In the genomic region with DNA sequence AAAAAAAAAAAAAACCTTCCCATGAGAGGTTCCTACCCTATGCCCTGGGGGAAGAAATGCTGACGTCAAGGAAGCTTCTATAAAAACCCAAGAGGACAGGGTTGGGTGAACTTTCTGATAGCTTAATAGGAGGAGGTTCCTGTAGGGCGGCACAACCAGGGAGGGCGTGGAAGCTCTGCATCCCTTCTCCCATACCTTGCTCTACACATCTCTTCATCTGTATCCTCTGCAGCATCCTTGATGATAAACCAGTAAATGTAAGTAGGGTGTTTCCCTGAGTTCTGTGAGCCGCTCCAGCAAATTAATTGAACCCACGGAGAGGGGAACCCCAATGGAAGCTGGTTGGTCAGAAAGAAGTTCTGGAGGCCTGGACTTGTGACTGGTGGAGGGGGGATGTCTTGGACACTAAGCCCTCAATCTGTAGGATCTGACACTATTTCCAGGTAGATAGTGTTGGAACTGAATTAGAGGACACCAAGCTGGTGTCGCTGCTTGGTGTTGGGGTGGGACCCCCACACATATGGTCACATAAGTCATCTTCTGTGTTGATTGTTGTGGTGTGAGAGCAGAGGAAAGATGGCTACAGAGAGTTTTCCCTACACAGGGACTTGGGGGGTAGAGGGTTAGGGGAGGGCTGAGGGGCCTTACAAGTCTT, we compare ENCODE assay signal across 10 cellular contexts.
A peak's percentile ranks its signal among the peaks of the same experiment; 100 is the strongest.
DNase-seq lines count a peak whose midpoint lies in the region; ATAC-seq, FAIRE-seq and TF ChIP-seq lines count a peak whose summit lies in the region.
"Had no signal": no experiment of that assay in that cellular context is flagged by ENCODE, and none has a peak within 500 bp of the region (broad histone marks: within the 10 kb centered on the region; RNA-seq: fewer than 3 reads in every experiment).

No MANE protein-coding gene starts in this region.

- no peak overlapping the region for H3K4me3 ChIP-seq in K562
- H3K4me3 ChIP-seq: SJSA1 had no signal

- ATAC-seq in HG03097 (IDR thresholded peaks at IDR 0.05; ENCODE audit: low FRiP score, unreplicated experiment) (peak; percentile 37), K562 (peak; percentile 17)

- H3K79me2 ChIP-seq in K562 (ENCODE audit: control insufficient read depth, insufficient read depth, low read length), result peaks cover 45% of the 10 kb centered on the region

- WGBS in K562 (ENCODE audit: insufficient coverage, low coverage, missing lambda C conversion rate), result 43% methylated on average over 6 of the region's 6 CpGs

- no peak for TF ChIP-seq EP300 in K562 (IDR thresholded peaks at IDR 0.05; ENCODE audit: low read length)

- no peak for TF ChIP-seq RAD21 in K562 (CRISPR knock-in tag; conservative IDR thresholded peaks at IDR 0.05 in 1 of 2, IDR thresholded peaks at IDR 0.05 in 1 of 2)

- no peaks in the 10 kb centered on the region for H3K27me3 ChIP-seq in K562 (ENCODE audit: control insufficient read depth in 2 of 2, insufficient read depth in 2 of 2, low read length in 2 of 2)
- H3K27me3 ChIP-seq: SJSA1 had no signal

- H2AFZ ChIP-seq in K562 (ENCODE audit: low read depth, low read length), result no peak overlapping the region

- TF ChIP-seq POLR2A in GM18951 (IDR thresholded peaks at IDR 0.05; ENCODE audit: extremely low read depth, insufficient read depth, insufficient read length) (peak; percentile 41), K562 (conservative IDR thresholded peaks at IDR 0.05) (no peak)

- H3K9me1 ChIP-seq in K562 (ENCODE audit: control insufficient read depth, insufficient read depth, low read length), result no peaks in the 10 kb centered on the region

- in situ Hi-C loops in GM18951 (cut with MboI; ENCODE audit: low sequenced_read_pairs, unreplicated experiment) (no loop called here), K562 (cut with MboI) (no loop called here)

- intact Hi-C loops in K562 (cut with micrococcal nuclease), result loop anchor here (2.0 to 5.0 kb wide), 2 partner anchors 70 to 91 kb away; partner anchors contain the start of gene ST6GAL1

- H3K27ac ChIP-seq in K562 (ENCODE audit: extremely low read depth, low read depth, low read length), result peak overlapping the region; percentile 85
- H3K27ac ChIP-seq: SJSA1 had no signal

- no TSS peak for BruUV-seq in K562 (replicated peaks; lab: Mats Ljungman, UMichigan)

- no peak for TF ChIP-seq CTCF in K562 (IDR thresholded peaks at IDR 0.05 in 2 of 3, conservative IDR thresholded peaks at IDR 0.05 in 1 of 3; ENCODE audit: insufficient read depth in 2 of 3, low read depth in 1 of 3, low read length in 3 of 3)

- H3K36me3 ChIP-seq in K562 (ENCODE audit: control insufficient read depth, insufficient read depth, low read length), result peaks cover 32% of the 10 kb centered on the region
- H3K36me3 ChIP-seq: SJSA1 had no signal

- H3K4me1 ChIP-seq in K562 (replicated peaks in 1 of 2; ENCODE audit: control insufficient read depth in 2 of 2, insufficient read depth in 2 of 2, low read length in 2 of 2), result peaks cover 40 to 55% of the 10 kb centered on the region in 2 experiments
- H3K4me1 ChIP-seq: SJSA1 had no signal

- FAIRE-seq in K562 (lab: Jason Lieb, UNC), result no peak

- DNase-seq in EL, result peak; percentile 18
- no peak for DNase-seq in K562 (ENCODE audit: extremely low read depth in 1 of 4, low spot score in 3 of 4)
- no peak for DNase-seq in hypothalamus (lab: John Stamatoyannopoulos, UW)
- DNase-seq in DMS 273 treated with DMSO at 0.1 percent for 48 hours (lab: John Stamatoyannopoulos, UW), result no peak
- DNase-seq in C1 segment of cervical spinal cord (lab: John Stamatoyannopoulos, UW), result no peak
- DNase-seq in NCI-H1048 (lab: John Stamatoyannopoulos, UW), result no peak
- DNase-seq: GDM1 had no signal

- POLR2A ChIA-PET in K562 (lab: Yijun Ruan, JAX), result interaction anchor here (0.8 to 1.6 kb wide), 7 partner anchors 8 to 620 kb away, joined by 3 to 5 read pairs (median 4); no protein-coding TSS in a partner anchor

- peak overlapping the region; percentile 31 to 41; a peak in 3 of 4 replicates for H3K9ac ChIP-seq in K562 (ENCODE audit: insufficient read depth in 1 of 2, low read depth in 2 of 2, low read length in 2 of 2)

- H3K4me2 ChIP-seq in K562 (ENCODE audit: insufficient read depth, low read length), result peak overlapping the region; percentile 75

- CTCF ChIA-PET in K562 (lab: Yijun Ruan, JAX; ENCODE audit: low intra/inter-chr PET ratio), result no interaction called here

- H3K9me3 ChIP-seq in K562 (replicated peaks; ENCODE audit: control insufficient read depth, insufficient read depth, low read depth, low read length), result 0 out of 2 replicates have a peak, but pooled peaks cover 2% of the 10 kb centered on the region
- H3K9me3 ChIP-seq: SJSA1 had no signal

- H4K20me1 ChIP-seq in K562 (replicated peaks; ENCODE audit: control insufficient read depth, insufficient read depth, low read length), result no peaks in the 10 kb centered on the region

TF ChIP-seq in K562, 482 proteins besides CTCF, POLR2A, EP300 and RAD21 (continues in another document):
- no peak for TF ChIP-seq ZNF785 (CRISPR knock-in tag; IDR thresholded peaks at IDR 0.05)
- TF ChIP-seq CHD1 (IDR thresholded peaks at IDR 0.05; ENCODE audit: low read length), result no peak
- no peak for TF ChIP-seq E2F3 (CRISPR knock-in tag; IDR thresholded peaks at IDR 0.05)
- 0 out of 2 replicates have a peak, but pooled peaks have one; percentile 9 for TF ChIP-seq PYGO2 (tag; IDR thresholded peaks at IDR 0.05)
- TF ChIP-seq JUNB (CRISPR knock-in tag; conservative IDR thresholded peaks at IDR 0.05), result 0 out of 2 replicates have a peak, but pooled peaks have one; percentile 20
- TF ChIP-seq, protein P1, sequence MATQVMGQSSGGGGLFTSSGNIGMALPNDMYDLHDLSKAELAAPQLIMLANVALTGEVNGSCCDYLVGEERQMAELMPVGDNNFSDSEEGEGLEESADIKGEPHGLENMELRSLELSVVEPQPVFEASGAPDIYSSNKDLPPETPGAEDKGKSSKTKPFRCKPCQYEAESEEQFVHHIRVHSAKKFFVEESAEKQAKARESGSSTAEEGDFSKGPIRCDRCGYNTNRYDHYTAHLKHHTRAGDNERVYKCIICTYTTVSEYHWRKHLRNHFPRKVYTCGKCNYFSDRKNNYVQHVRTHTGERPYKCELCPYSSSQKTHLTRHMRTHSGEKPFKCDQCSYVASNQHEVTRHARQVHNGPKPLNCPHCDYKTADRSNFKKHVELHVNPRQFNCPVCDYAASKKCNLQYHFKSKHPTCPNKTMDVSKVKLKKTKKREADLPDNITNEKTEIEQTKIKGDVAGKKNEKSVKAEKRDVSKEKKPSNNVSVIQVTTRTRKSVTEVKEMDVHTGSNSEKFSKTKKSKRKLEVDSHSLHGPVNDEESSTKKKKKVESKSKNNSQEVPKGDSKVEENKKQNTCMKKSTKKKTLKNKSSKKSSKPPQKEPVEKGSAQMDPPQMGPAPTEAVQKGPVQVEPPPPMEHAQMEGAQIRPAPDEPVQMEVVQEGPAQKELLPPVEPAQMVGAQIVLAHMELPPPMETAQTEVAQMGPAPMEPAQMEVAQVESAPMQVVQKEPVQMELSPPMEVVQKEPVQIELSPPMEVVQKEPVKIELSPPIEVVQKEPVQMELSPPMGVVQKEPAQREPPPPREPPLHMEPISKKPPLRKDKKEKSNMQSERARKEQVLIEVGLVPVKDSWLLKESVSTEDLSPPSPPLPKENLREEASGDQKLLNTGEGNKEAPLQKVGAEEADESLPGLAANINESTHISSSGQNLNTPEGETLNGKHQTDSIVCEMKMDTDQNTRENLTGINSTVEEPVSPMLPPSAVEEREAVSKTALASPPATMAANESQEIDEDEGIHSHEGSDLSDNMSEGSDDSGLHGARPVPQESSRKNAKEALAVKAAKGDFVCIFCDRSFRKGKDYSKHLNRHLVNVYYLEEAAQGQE (CRISPR knock-in tag; IDR thresholded peaks at IDR 0.05; ENCODE audit: low read depth), result no peak
- no peak for TF ChIP-seq ZNF12 (CRISPR knock-in tag; IDR thresholded peaks at IDR 0.05)
- TF ChIP-seq CEBPG (CRISPR knock-in tag; IDR thresholded peaks at IDR 0.05), result peak; percentile 7; the same call in 1 of the 2 replicates
- TF ChIP-seq CEBPG (tag; conservative IDR thresholded peaks at IDR 0.05 in 1 of 2, IDR thresholded peaks at IDR 0.05 in 1 of 2), result no peak
- no peak for TF ChIP-seq U2AF1 (optimal IDR thresholded peaks at IDR 0.05; ENCODE audit: low read depth, low read length)
- peak; percentile 8; the same call in 1 of the 2 replicates for TF ChIP-seq ELF4 (CRISPR knock-in tag; IDR thresholded peaks at IDR 0.05)
- TF ChIP-seq KLF1 (tag; IDR thresholded peaks at IDR 0.05), result no peak
- 0 out of 2 replicates have a peak, but pooled peaks have one; percentile 13 for TF ChIP-seq ZNF589 (CRISPR knock-in tag; IDR thresholded peaks at IDR 0.05; ENCODE audit: low read depth)
- TF ChIP-seq ZNF740 (CRISPR knock-in tag; IDR thresholded peaks at IDR 0.05), result no peak
- 0 out of 4 replicates have a peak, but pooled peaks of 1 of the 2 experiments have one; percentile 37 for TF ChIP-seq ZNF740 (tag; IDR thresholded peaks at IDR 0.05)
- TF ChIP-seq FOXM1 (IDR thresholded peaks at IDR 0.05; ENCODE audit: low read depth), result no peak
- TF ChIP-seq FOXM1 (CRISPR knock-in tag; IDR thresholded peaks at IDR 0.05; ENCODE audit: low read depth), result no peak
- TF ChIP-seq HDAC8 (tag; IDR thresholded peaks at IDR 0.05), result no peak
- no peak for TF ChIP-seq DDX20 (tag; IDR thresholded peaks at IDR 0.05; ENCODE audit: low read depth)
- 0 out of 2 replicates have a peak, but pooled peaks have one; percentile 4 for TF ChIP-seq ATF4 (CRISPR knock-in tag; IDR thresholded peaks at IDR 0.05)
